10 cellular contexts compared by ENCODE assay signal in the genomic region with DNA sequence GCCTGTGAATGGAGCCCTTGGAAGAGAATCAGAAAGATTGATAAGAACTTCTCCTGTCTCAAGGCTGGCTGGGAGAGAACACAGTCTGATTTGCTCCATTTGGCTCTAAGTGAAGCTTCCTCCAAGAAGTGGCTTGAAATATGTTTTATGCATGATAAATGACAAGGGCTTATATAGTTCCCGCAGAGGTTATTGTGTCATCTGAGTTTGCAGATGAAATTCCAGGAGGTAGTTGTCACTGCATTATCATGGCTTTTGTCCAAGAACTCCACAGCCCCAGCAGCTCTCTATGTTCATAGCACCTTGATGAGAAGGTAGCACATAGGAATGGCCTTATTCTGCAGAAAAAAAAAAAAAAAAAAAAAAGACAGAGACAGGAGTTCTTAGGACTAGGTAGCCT.
DNase-seq lines count a peak whose midpoint lies in the region; ATAC-seq lines count a peak whose summit lies in the region.
"Had no signal": no experiment of that assay in that cellular context is flagged by ENCODE, and none has a peak within 500 bp of the region (broad histone marks: within the 10 kb centered on the region; RNA-seq: fewer than 3 reads in every experiment).

No MANE protein-coding gene starts in this region.

- ATAC-seq in GM19455 (IDR thresholded peaks at IDR 0.05; ENCODE audit: unreplicated experiment), result no peak

- DNase-seq in HCEC 1CT (peak; percentile 95), RKO (ENCODE audit: low spot score) (peak; percentile 63), fibroblast of peridontal ligament (ENCODE audit: extremely low read depth) (peak; percentile 37), renal cortical epithelial cell (ENCODE audit: low read depth) (peak; percentile 78), COLO829 (ENCODE audit: low spot score) (no peak), NCI-H1694 treated with DMSO at 0.1 percent for 48 hours (lab: John Stamatoyannopoulos, UW) (no peak)
- DNase-seq: DMS153, NCI-H1105 treated with DMSO at 0.1 percent for 48 hours, T-helper 9 cell had no signal

Comparison
In these comparisons a context has a peak if more than half of its experiments do, and no peak if none do; other contexts are left out.
1. DNase-seq: peak in HCEC 1CT (single experiment), RKO (single experiment), fibroblast of peridontal ligament (single experiment) and renal cortical epithelial cell (single experiment); none in COLO829 (single experiment) and NCI-H1694 treated with DMSO at 0.1 percent for 48 hours (single experiment).